19 cellular contexts compared by ENCODE assay signal in genomic region chr3:141804778-141805639, GRCh38. TPM values are rescaled to one million over a fixed set of nuclear protein-coding genes. Genes with fewer than 3 reads are reported as not detected.
DNase-seq lines count a peak whose midpoint lies in the region; ATAC-seq and TF ChIP-seq lines count a peak whose summit lies in the region.
"Had no signal": no experiment of that assay in that cellular context is flagged by ENCODE, and none has a peak within 500 bp of the region (broad histone marks: within the 10 kb centered on the region; RNA-seq: fewer than 3 reads in every experiment).

No MANE protein-coding gene starts in this region.

- DNase-seq in WTC11 (ENCODE audit: low spot score) (no peak), inferior parietal cortex (ENCODE audit: extremely low spot score) (peak; percentile 18), aorta (no peak)
- no peak for DNase-seq in stimulated activated naive CD8-positive, alpha-beta T cell treated with anti-CD3 and anti-CD28 coated beads, Interleukin-15, Interleukin-2, amounts not matched to agents 100 U/mL and 50 U/mL, for 24 hours
- DNase-seq: BE2C; CD4-positive, alpha-beta memory T cell; GF-D8; HCEC 1CT; KG1; NCI-H1092 treated with DMSO at 0.1 percent for 48 hours; NCI-H1694 treated with DMSO at 0.1 percent for 48 hours; NCI-H446; NCI-H748 treated with DMSO at 0.1 percent for 48 hours; Right ventricle myocardium superior had no signal

- 92% methylated on average over 18 of the region's 18 CpGs for WGBS in aorta, 2 donors

- CTCF ChIA-PET in HEK293 (lab: Yijun Ruan, JAX) = interaction anchor here (0.5 to 0.6 kb wide), 2 partner anchors 18 kb away, joined by 4 to 5 read pairs; no protein-coding TSS in a partner anchor
- CTCF ChIA-PET in WTC11 (lab: Charles Lee) = interaction anchor here (2.6 kb wide), 1 partner anchor 12 kb away, joined by 8 read pairs; no protein-coding TSS in a partner anchor

- no peaks in the 10 kb centered on the region for H3K4me1 ChIP-seq in HEK293 (ENCODE audit: control insufficient read depth, insufficient read depth, low read length)
- H3K4me1 ChIP-seq in aorta (ENCODE audit: control insufficient read depth in 1 of 2, insufficient read depth in 2 of 2, low read length in 2 of 2) = no peaks in the 10 kb centered on the region
- H3K4me1 ChIP-seq: BE2C had no signal

- H3K27ac Mint-ChIP-seq in WTC11 = no peak overlapping the region
- H3K27ac Mint-ChIP-seq: CD4-positive, alpha-beta memory T cell had no signal

- H3K27me3 ChIP-seq in aorta (ENCODE audit: control insufficient read depth in 1 of 2, insufficient read depth in 2 of 2, low read length in 1 of 2) = no peaks in the 10 kb centered on the region
- H3K27me3 ChIP-seq: BE2C had no signal

- peaks cover 7% of the 10 kb centered on the region for H3K9me3 Mint-ChIP-seq in WTC11
- H3K9me3 Mint-ChIP-seq: CD4-positive, alpha-beta memory T cell had no signal

- POLR2A ChIA-PET in HEK293 (lab: Yijun Ruan, JAX) (no interaction called here), WTC11 (lab: Charles Lee) (no interaction called here)

- TF ChIP-seq CTCF in HEK293 (tag by site-specific recombination; IDR thresholded peaks at IDR 0.05) = no peak
- no peak for TF ChIP-seq CTCF in WTC11 (IDR thresholded peaks at IDR 0.05)

- intact Hi-C loops in aorta (cut with DNase I) = no loop called here

- no peaks in the 10 kb centered on the region; the same call in 1 of the 2 replicates for H3K27me3 Mint-ChIP-seq in WTC11 (ENCODE audit: low read depth)

- H3K36me3 Mint-ChIP-seq in WTC11 = peaks cover 3% of the 10 kb centered on the region
- H3K36me3 Mint-ChIP-seq: CD4-positive, alpha-beta memory T cell had no signal

- H3K4me1 Mint-ChIP-seq in WTC11 = no peaks in the 10 kb centered on the region
- H3K4me1 Mint-ChIP-seq: CD4-positive, alpha-beta memory T cell had no signal

- no peaks in the 10 kb centered on the region for H3K36me3 ChIP-seq in HEK293 (ENCODE audit: control insufficient read depth in 2 of 2, insufficient read depth in 1 of 2, low read length in 2 of 2)
- H3K36me3 ChIP-seq in aorta (ENCODE audit: control insufficient read depth in 1 of 2, insufficient read depth in 2 of 2, low read length in 1 of 2) = no peaks in the 10 kb centered on the region
- H3K36me3 ChIP-seq: BE2C had no signal

- no peak overlapping the region for H3K27ac ChIP-seq in HEK293 (ENCODE audit: extremely low read depth, low read depth, low read length)
- no peak overlapping the region for H3K27ac ChIP-seq in aorta (ENCODE audit: low read depth in 1 of 2, low read length in 2 of 2)

- ATAC-seq in WTC11 = no peak
- peak; percentile 22 for ATAC-seq in aorta (ENCODE audit: low FRiP score)
- no peak for ATAC-seq in GM18511 (IDR thresholded peaks at IDR 0.05; ENCODE audit: unreplicated experiment)
- no peak for ATAC-seq in GM19397 (IDR thresholded peaks at IDR 0.05; ENCODE audit: unreplicated experiment)
- no peak for ATAC-seq in stimulated activated naive CD8-positive, alpha-beta T cell treated with anti-CD3 and anti-CD28 coated beads, Interleukin-15, Interleukin-2, amounts not matched to agents 100 U/mL and 50 U/mL, for 24 hours

- H3K4me3 ChIP-seq in HEK293 (ENCODE audit: low read depth, low read length) = no peak overlapping the region
- no peak overlapping the region for H3K4me3 ChIP-seq in aorta (ENCODE audit: low read length in 2 of 2)

- H3K4me3 Mint-ChIP-seq in WTC11 = no peak overlapping the region
- H3K4me3 Mint-ChIP-seq: CD4-positive, alpha-beta memory T cell had no signal

- no peaks in the 10 kb centered on the region for H3K9me3 ChIP-seq in HEK293 (ENCODE audit: control insufficient read depth, insufficient read depth, low read depth, low read length)
- H3K9me3 ChIP-seq in aorta (ENCODE audit: control insufficient read depth, low read length) = no peaks in the 10 kb centered on the region
- H3K9me3 ChIP-seq: BE2C had no signal

TF ChIP-seq in HEK293, 187 proteins besides CTCF, POLR2A, EP300 and RAD21 (continues in another document):
- no peak for TF ChIP-seq GLIS2 (tag by site-specific recombination; IDR thresholded peaks at IDR 0.05)
- no peak for TF ChIP-seq ZNF843 (tag by site-specific recombination; IDR thresholded peaks at IDR 0.05)
- TF ChIP-seq ZSCAN4 (tag by site-specific recombination; IDR thresholded peaks at IDR 0.05) = peak; percentile 37; the same call in 1 of the 2 replicates
- TF ChIP-seq ZNF155 (tag by site-specific recombination; IDR thresholded peaks at IDR 0.05) = no peak
- TF ChIP-seq MYNN (tag by site-specific recombination; IDR thresholded peaks at IDR 0.05; ENCODE audit: borderline replicate concordance) = no peak
- TF ChIP-seq EGR2 (tag by site-specific recombination; IDR thresholded peaks at IDR 0.05; ENCODE audit: low read depth) = peak; percentile 94
- no peak for TF ChIP-seq ZNF473 (tag by site-specific recombination; IDR thresholded peaks at IDR 0.05)
- no peak for TF ChIP-seq KLF9 (tag by site-specific recombination; IDR thresholded peaks at IDR 0.05; ENCODE audit: low read depth)

TF ChIP-seq in WTC11, 78 proteins besides CTCF, POLR2A, EP300 and RAD21:
- TF ChIP-seq, protein P1, sequence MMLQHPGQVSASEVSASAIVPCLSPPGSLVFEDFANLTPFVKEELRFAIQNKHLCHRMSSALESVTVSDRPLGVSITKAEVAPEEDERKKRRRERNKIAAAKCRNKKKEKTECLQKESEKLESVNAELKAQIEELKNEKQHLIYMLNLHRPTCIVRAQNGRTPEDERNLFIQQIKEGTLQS (CRISPR knock-in tag; conservative IDR thresholded peaks at IDR 0.05) = 0 out of 2 replicates have a peak, but pooled peaks have one; percentile 28
- TF ChIP-seq, protein P2, sequence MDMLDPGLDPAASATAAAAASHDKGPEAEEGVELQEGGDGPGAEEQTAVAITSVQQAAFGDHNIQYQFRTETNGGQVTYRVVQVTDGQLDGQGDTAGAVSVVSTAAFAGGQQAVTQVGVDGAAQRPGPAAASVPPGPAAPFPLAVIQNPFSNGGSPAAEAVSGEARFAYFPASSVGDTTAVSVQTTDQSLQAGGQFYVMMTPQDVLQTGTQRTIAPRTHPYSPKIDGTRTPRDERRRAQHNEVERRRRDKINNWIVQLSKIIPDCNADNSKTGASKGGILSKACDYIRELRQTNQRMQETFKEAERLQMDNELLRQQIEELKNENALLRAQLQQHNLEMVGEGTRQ (CRISPR knock-in tag; IDR thresholded peaks at IDR 0.05) = no peak
- peak; percentile 77; the same call in 1 of the 2 replicates for TF ChIP-seq NFE2L1 (CRISPR knock-in tag; IDR thresholded peaks at IDR 0.05)
TF ChIP-seq in WTC11: peak in this region for 2.

RNA-seq across cellular contexts. Expression of gene GRK7, which starts 41.8 kb away (rescaled TPM):
- total RNA-seq in WTC11 (2021) (not detected in 3 replicates), aorta (under 1 TPM in 1 of 2 donors, not detected in 1; 0.23 TPM)
- polyA plus RNA-seq in aorta = not detected
- total RNA-seq: MCF 10A, Right ventricle myocardium superior had no signal
- polyA plus RNA-seq: AG04450; CD4-positive, alpha-beta memory T cell had no signal
